In genomic region chr20:49216991-49217578, GRCh38 we compare ENCODE assay signal across 8 cellular contexts. TPM values are rescaled to one million over a fixed set of nuclear protein-coding genes. Genes with fewer than 3 reads are reported as not detected.
DNase-seq lines count a peak whose midpoint lies in the region; ATAC-seq, FAIRE-seq and TF ChIP-seq lines count a peak whose summit lies in the region.

No MANE protein-coding gene starts in this region.

- 18% methylated on average over 11 of the region's 11 CpGs for WGBS in HepG2 (ENCODE audit: low lambda C conversion rate)

- H3K27ac ChIP-seq in CD4-positive, alpha-beta memory T cell (ENCODE audit: low read depth, low read length) = no peak overlapping the region
- no peak overlapping the region for H3K27ac ChIP-seq in HL-60 (replicated peaks)
- no peak overlapping the region for H3K27ac ChIP-seq in coronary artery
- no peak overlapping the region for H3K27ac ChIP-seq in HepG2 (ENCODE audit: extremely low read length, insufficient read depth, low read length)

- peak overlapping the region; percentile 32 for H2AFZ ChIP-seq in HepG2 (ENCODE audit: low read length)

- CTCF ChIA-PET in CD4-positive, alpha-beta memory T cell (lab: Charles Lee; ENCODE audit: partially characterized antibody) = interaction anchor here (0.7 to 7.1 kb wide), 43 partner anchors 11 to 230 kb away, joined by 3 to 237 read pairs (median 5); no protein-coding TSS in a partner anchor
- CTCF ChIA-PET in HepG2 (lab: Yijun Ruan, JAX; ENCODE audit: low intra/inter-chr PET ratio, low total read pairs) = interaction anchor here (0.6 to 3.9 kb wide), 3 partner anchors 82 to 208 kb away, joined by 3 to 70 read pairs (median 3); no protein-coding TSS in a partner anchor

- intact Hi-C loops in CD4-positive, alpha-beta memory T cell (cut with micrococcal nuclease) = loop anchor here (1.0 to 2.0 kb wide), 2 partner anchors 84 to 188 kb away; no protein-coding TSS in a partner anchor
- intact Hi-C loops in activated CD4-positive, alpha-beta T cell treated with anti-CD3 and anti-CD28 coated beads, Interleukin-2, amount 10 ng/mL, durations not matched to agents 24 days and 14 days (cut with micrococcal nuclease) = loop anchor here (1.0 to 10.0 kb wide), 2 partner anchors 52 to 84 kb away; no protein-coding TSS in a partner anchor
- intact Hi-C loops in HepG2 (cut with micrococcal nuclease; ENCODE audit: unreplicated experiment) = loop anchor here (1.0 to 5.0 kb wide), 2 partner anchors 35 to 84 kb away; no protein-coding TSS in a partner anchor

- H4K20me1 ChIP-seq in HepG2 (ENCODE audit: insufficient read depth, low read length) = no peaks in the 10 kb centered on the region

- in situ Hi-C loops in HepG2 (cut with HindIII; ENCODE audit: extremely low pct_ligation_motif_present, low pct_unique_long_range_greater_than_20kb) = loop anchor here (5.0 kb wide), 1 partner anchor 85 kb away; no protein-coding TSS in a partner anchor

- POLR2A ChIA-PET in CD4-positive, alpha-beta memory T cell (lab: Charles Lee; ENCODE audit: partially characterized antibody) = interaction anchor here (1.3 to 2.6 kb wide), 6 partner anchors 29 to 88 kb away, joined by 5 to 12 read pairs (median 6); partner anchors contain the start of genes STAU1 and ZNFX1
- POLR2A ChIA-PET in HepG2 (lab: Yijun Ruan, JAX) = interaction anchor here (0.7 to 2.8 kb wide), 6 partner anchors 31 to 208 kb away, joined by 4 to 49 read pairs (median 6); partner anchors contain the start of gene ZNFX1

- TF ChIP-seq EP300 in HepG2 (IDR thresholded peaks at IDR 0.05; ENCODE audit: low read depth in 2 of 2, low read length in 2 of 2) (no peak), HepG2 (CRISPR knock-in tag; IDR thresholded peaks at IDR 0.05; ENCODE audit: borderline replicate concordance) (no peak)

- peaks cover 5% of the 10 kb centered on the region for H3K36me3 ChIP-seq in CD4-positive, alpha-beta memory T cell (ENCODE audit: insufficient read depth, low read length)
- peaks cover 5 to 10% of the 10 kb centered on the region in 2 experiments; a peak in 4 of 5 replicates for H3K36me3 ChIP-seq in HepG2 (replicated peaks in 1 of 2; ENCODE audit: control insufficient read depth in 1 of 2, insufficient read depth in 2 of 2, low read length in 2 of 2)

- peak; percentile 69 for TF ChIP-seq CTCF in HL-60 (IDR thresholded peaks at IDR 0.05; ENCODE audit: insufficient read depth, low read length)
- peak; percentile 81 for TF ChIP-seq CTCF in coronary artery (IDR thresholded peaks at IDR 0.05)
- peak; percentile 98 for TF ChIP-seq CTCF in HepG2 (CRISPR knock-in tag; IDR thresholded peaks at IDR 0.05)

- no peak overlapping the region for H3K4me3 ChIP-seq in CD4-positive, alpha-beta memory T cell (ENCODE audit: low read length in 2 of 2)
- H3K4me3 ChIP-seq in HL-60 (replicated peaks; ENCODE audit: insufficient read depth, low read length) = peak overlapping the region; percentile 18
- no peak overlapping the region for H3K4me3 ChIP-seq in coronary artery
- H3K4me3 ChIP-seq in HepG2 (replicated peaks in 1 of 3; ENCODE audit: insufficient read depth in 1 of 3, low read depth in 2 of 3, low read length in 3 of 3) = peak overlapping the region in 2 of 3 experiments; percentile 0 to 56; a peak in 3 of 6 replicates

- H3K9me3 Mint-ChIP-seq in CD4-positive, alpha-beta memory T cell = peaks cover 0 to under 1% (median 0%) of the 10 kb centered on the region in 8 donors
- no peaks in the 10 kb centered on the region for H3K9me3 Mint-ChIP-seq in activated CD4-positive, alpha-beta T cell treated with anti-CD3 and anti-CD28 coated beads, Interleukin-2, amount 10 ng/mL, durations not matched to agents 24 days and 14 days

- peak; percentile 78 for ATAC-seq in HepG2
- no peak for ATAC-seq in HG02970 (IDR thresholded peaks at IDR 0.05; ENCODE audit: low FRiP score, unreplicated experiment)

- H3K36me3 Mint-ChIP-seq in CD4-positive, alpha-beta memory T cell = peaks cover 7 to 19% of the 10 kb centered on the region in 2 donors
- H3K36me3 Mint-ChIP-seq in activated CD4-positive, alpha-beta T cell treated with anti-CD3 and anti-CD28 coated beads, Interleukin-2, amount 10 ng/mL, durations not matched to agents 24 days and 14 days (ENCODE audit: low read depth) = peaks cover 19% of the 10 kb centered on the region

- TF ChIP-seq RAD21 in HepG2 (CRISPR knock-in tag; IDR thresholded peaks at IDR 0.05) = peak; percentile 92

- H3K4me2 ChIP-seq in HepG2 (ENCODE audit: low read depth, low read length) = peak overlapping the region; percentile 79

- no peak for TF ChIP-seq POLR2A in HepG2 (IDR thresholded peaks at IDR 0.05; ENCODE audit: insufficient read depth in 1 of 2, low read depth in 2 of 2, low read length in 2 of 2)

- peaks cover 21% of the 10 kb centered on the region for H3K79me2 ChIP-seq in HepG2 (ENCODE audit: insufficient read depth, low read length)

- no peaks in the 10 kb centered on the region for H3K9me3 ChIP-seq in CD4-positive, alpha-beta memory T cell (ENCODE audit: control insufficient read depth in 1 of 2, low read length in 2 of 2)
- H3K9me3 ChIP-seq in HepG2 (ENCODE audit: low read length) = no peaks in the 10 kb centered on the region

- peak overlapping the region in 7 of 8 donors; percentile 29 to 65 (median 59) for H3K4me3 Mint-ChIP-seq in CD4-positive, alpha-beta memory T cell
- H3K4me3 Mint-ChIP-seq in activated CD4-positive, alpha-beta T cell treated with anti-CD3 and anti-CD28 coated beads, Interleukin-2, amount 10 ng/mL, durations not matched to agents 24 days and 14 days = peak overlapping the region; percentile 60

- peak; percentile 90 for FAIRE-seq in HepG2 (lab: Jason Lieb, UNC)

- BruUV-seq in HepG2 (replicated peaks; lab: Mats Ljungman, UMichigan) = no TSS peak

- H3K4me1 ChIP-seq in CD4-positive, alpha-beta memory T cell (ENCODE audit: insufficient read depth, low read length) = peaks cover 30% of the 10 kb centered on the region
- H3K4me1 ChIP-seq in HepG2 (ENCODE audit: insufficient read depth, low read length) = peaks cover 30% of the 10 kb centered on the region

- peaks cover 17 to 39% (median 25%) of the 10 kb centered on the region in 4 donors for H3K4me1 Mint-ChIP-seq in CD4-positive, alpha-beta memory T cell
- H3K4me1 Mint-ChIP-seq in activated CD4-positive, alpha-beta T cell treated with anti-CD3 and anti-CD28 coated beads, Interleukin-2, amount 10 ng/mL, durations not matched to agents 24 days and 14 days = peaks cover 18% of the 10 kb centered on the region

- DNase-seq in CD4-positive, alpha-beta memory T cell = peak; percentile 81 to 91 (median 84)
- DNase-seq in HL-60 (ENCODE audit: low read depth in 1 of 2, low spot score in 1 of 2) (peak; percentile 85 to 95), NCI-H748 treated with DMSO at 0.1 percent for 48 hours (lab: John Stamatoyannopoulos, UW) (peak; percentile 73), coronary artery (ENCODE audit: low spot score) (peak; percentile 93), HepG2 (ENCODE audit: low spot score) (peak; percentile 96)
- peak; percentile 97 for DNase-seq in activated CD4-positive, alpha-beta T cell treated with anti-CD3 and anti-CD28 coated beads, Interleukin-2, amount 10 ng/mL, durations not matched to agents 24 days and 14 days
- peak; percentile 97 for DNase-seq in stimulated activated CD4-positive, alpha-beta T cell treated with anti-CD3 and anti-CD28 coated beads, Interleukin-4, amount 100 ng/mL, for 24 hours

- H3K27me3 ChIP-seq in CD4-positive, alpha-beta memory T cell (ENCODE audit: insufficient read depth, low read length) = no peaks in the 10 kb centered on the region
- no peaks in the 10 kb centered on the region for H3K27me3 ChIP-seq in HL-60 (ENCODE audit: insufficient read depth, poor library complexity, severe bottlenecking)
- no peaks in the 10 kb centered on the region; a peak in 1 of 5 replicates for H3K27me3 ChIP-seq in HepG2 (ENCODE audit: control insufficient read depth in 1 of 2, insufficient read depth in 2 of 2, low read length in 2 of 2)

- peak overlapping the region; percentile 1; the same call in 1 of the 2 replicates for H3K9ac ChIP-seq in HepG2 (ENCODE audit: insufficient read depth, low read depth, low read length)

- peak overlapping the region; percentile 77 to 90 (median 85) for H3K27ac Mint-ChIP-seq in CD4-positive, alpha-beta memory T cell
- H3K27ac Mint-ChIP-seq in activated CD4-positive, alpha-beta T cell treated with anti-CD3 and anti-CD28 coated beads, Interleukin-2, amount 10 ng/mL, durations not matched to agents 24 days and 14 days = peak overlapping the region; percentile 5

- peaks cover 0 to 1% of the 10 kb centered on the region in 2 donors for H3K27me3 Mint-ChIP-seq in CD4-positive, alpha-beta memory T cell
- peaks cover 4% of the 10 kb centered on the region for H3K27me3 Mint-ChIP-seq in activated CD4-positive, alpha-beta T cell treated with anti-CD3 and anti-CD28 coated beads, Interleukin-2, amount 10 ng/mL, durations not matched to agents 24 days and 14 days

RNA-seq across cellular contexts. Expression of gene DDX27, which starts 2.1 kb away (rescaled TPM):
- 10 to 100 TPM; 60.3 to 60.4 TPM for total RNA-seq in CD4-positive, alpha-beta memory T cell
- 10 to 100 TPM; 21.6 to 47.1 TPM for polyA plus RNA-seq in CD4-positive, alpha-beta memory T cell
- 56.5 and 56.9 TPM in 2 replicates for total RNA-seq in activated CD4-positive, alpha-beta T cell treated with anti-CD3 and anti-CD28 coated beads, Interleukin-2, amount 10 ng/mL, durations not matched to agents 24 days and 14 days
- 72.8 and 88.3 TPM in 2 replicates for total RNA-seq in HepG2 (2016; rRNA removed; fragmentation: Illumina TruSeq; extraction: Trizol)
- total RNA-seq in HepG2 (2016; cell fraction: cytosol; rRNA removed; fragmentation: Illumina TruSeq; extraction: Trizol; ENCODE audit: low read depth) = 8.9 and 9.5 TPM in 2 replicates
- total RNA-seq in HepG2 (2016; cell fraction: insoluble cytoplasmic fraction; rRNA removed; fragmentation: Illumina TruSeq; extraction: Trizol) = 75.2 and 79.2 TPM in 2 replicates
- total RNA-seq in HepG2 (2016; cell fraction: membrane; rRNA removed; fragmentation: Illumina TruSeq; extraction: Trizol) = 14.0 and 18.2 TPM in 2 replicates
- total RNA-seq in HepG2 (2016; cell fraction: nucleus; rRNA removed; fragmentation: Illumina TruSeq; extraction: Trizol) = 44.4 and 46.5 TPM in 2 replicates
- polyA plus RNA-seq in HepG2 (2011; rRNA removed) = 42.6 and 48.0 TPM in 2 replicates
- 38.6 and 49.4 TPM in 2 replicates for polyA plus RNA-seq in HepG2 (2011; cell fraction: cytosol; rRNA removed)
- 62.5 and 66.4 TPM in 2 replicates for polyA plus RNA-seq in HepG2 (2011; cell fraction: nucleus; rRNA removed)
- polyA plus RNA-seq in HepG2 (2012) = 35.3 and 37.4 TPM in 2 replicates
- polyA plus RNA-seq in HepG2 (2016; cell fraction: cytosol; fragmentation: Illumina TruSeq; extraction: Trizol; ENCODE audit: low read depth) = 4.7 and 5.9 TPM in 2 replicates
- polyA plus RNA-seq in HepG2 (2016; cell fraction: insoluble cytoplasmic fraction; fragmentation: Illumina TruSeq; extraction: Trizol; ENCODE audit: low read depth) = 85.6 and 97.5 TPM in 2 replicates
- 8.4 and 10.7 TPM in 2 replicates for polyA plus RNA-seq in HepG2 (2016; cell fraction: membrane; fragmentation: Illumina TruSeq; extraction: Trizol; ENCODE audit: low read depth)
- 80.8 and 84.7 TPM in 2 replicates for polyA plus RNA-seq in HepG2 (2016; cell fraction: nucleus; fragmentation: Illumina TruSeq; extraction: Trizol; ENCODE audit: insufficient read depth, low read depth)
- polyA minus RNA-seq in HepG2 (2011; rRNA and poly(A)+ RNA removed; ENCODE audit: low replicate concordance) = 76.4 and 94.7 TPM in 2 replicates
- polyA minus RNA-seq in HepG2 (2011; cell fraction: cytosol; rRNA and poly(A)+ RNA removed) = 26.3 and 26.8 TPM in 2 replicates
- polyA minus RNA-seq in HepG2 (2011; cell fraction: nucleus; rRNA and poly(A)+ RNA removed) = 33.9 and 44.4 TPM in 2 replicates

RNA-seq across cellular contexts. Expression of gene STAU1, which starts 29.0 kb away (rescaled TPM):
- 10 to 100 TPM; 49.4 to 49.9 TPM for total RNA-seq in CD4-positive, alpha-beta memory T cell
- polyA plus RNA-seq in CD4-positive, alpha-beta memory T cell = 10 to 100 TPM; 23.2 to 48.7 TPM
- total RNA-seq in activated CD4-positive, alpha-beta T cell treated with anti-CD3 and anti-CD28 coated beads, Interleukin-2, amount 10 ng/mL, durations not matched to agents 24 days and 14 days = 73.5 and 73.7 TPM in 2 replicates
- 119 and 186 TPM in 2 replicates for total RNA-seq in HepG2 (2016; rRNA removed; fragmentation: Illumina TruSeq; extraction: Trizol)
- 84.1 and 98.9 TPM in 2 replicates for total RNA-seq in HepG2 (2016; cell fraction: cytosol; rRNA removed; fragmentation: Illumina TruSeq; extraction: Trizol; ENCODE audit: low read depth)
- total RNA-seq in HepG2 (2016; cell fraction: insoluble cytoplasmic fraction; rRNA removed; fragmentation: Illumina TruSeq; extraction: Trizol) = 118 and 170 TPM in 2 replicates
- 217 and 243 TPM in 2 replicates for total RNA-seq in HepG2 (2016; cell fraction: membrane; rRNA removed; fragmentation: Illumina TruSeq; extraction: Trizol)
- 77.6 and 86.1 TPM in 2 replicates for total RNA-seq in HepG2 (2016; cell fraction: nucleus; rRNA removed; fragmentation: Illumina TruSeq; extraction: Trizol)
- polyA plus RNA-seq in HepG2 (2011; rRNA removed) = 121 and 133 TPM in 2 replicates
- polyA plus RNA-seq in HepG2 (2011; cell fraction: cytosol; rRNA removed) = 95.5 and 124 TPM in 2 replicates
- polyA plus RNA-seq in HepG2 (2011; cell fraction: nucleus; rRNA removed) = 55.6 and 68.1 TPM in 2 replicates
- 196 and 212 TPM in 2 replicates for polyA plus RNA-seq in HepG2 (2012)
- polyA plus RNA-seq in HepG2 (2016; cell fraction: cytosol; fragmentation: Illumina TruSeq; extraction: Trizol; ENCODE audit: low read depth) = 100 and 110 TPM in 2 replicates
- polyA plus RNA-seq in HepG2 (2016; cell fraction: insoluble cytoplasmic fraction; fragmentation: Illumina TruSeq; extraction: Trizol; ENCODE audit: low read depth) = 241 and 269 TPM in 2 replicates
- 212 and 250 TPM in 2 replicates for polyA plus RNA-seq in HepG2 (2016; cell fraction: membrane; fragmentation: Illumina TruSeq; extraction: Trizol; ENCODE audit: low read depth)
- 141 and 152 TPM in 2 replicates for polyA plus RNA-seq in HepG2 (2016; cell fraction: nucleus; fragmentation: Illumina TruSeq; extraction: Trizol; ENCODE audit: insufficient read depth, low read depth)
- 37.2 and 106 TPM in 2 replicates for polyA minus RNA-seq in HepG2 (2011; rRNA and poly(A)+ RNA removed; ENCODE audit: low replicate concordance)
- 158 and 174 TPM in 2 replicates for polyA minus RNA-seq in HepG2 (2011; cell fraction: cytosol; rRNA and poly(A)+ RNA removed)
- 61.8 and 82.7 TPM in 2 replicates for polyA minus RNA-seq in HepG2 (2011; cell fraction: nucleus; rRNA and poly(A)+ RNA removed)

Comparison
In these comparisons a context has a peak if more than half of its experiments do, and no peak if none do; other contexts are left out.
1. H3K4me3 ChIP-seq: peak in HL-60 (single experiment) and HepG2 (2 of 3); none in CD4-positive, alpha-beta memory T cell (0 of 2) and coronary artery (single experiment).
2. Peak in every context shown above with its lines, with median percentiles within 50 percentile points of each other: DNase-seq and CTCF ChIP-seq.